In the genomic region with DNA sequence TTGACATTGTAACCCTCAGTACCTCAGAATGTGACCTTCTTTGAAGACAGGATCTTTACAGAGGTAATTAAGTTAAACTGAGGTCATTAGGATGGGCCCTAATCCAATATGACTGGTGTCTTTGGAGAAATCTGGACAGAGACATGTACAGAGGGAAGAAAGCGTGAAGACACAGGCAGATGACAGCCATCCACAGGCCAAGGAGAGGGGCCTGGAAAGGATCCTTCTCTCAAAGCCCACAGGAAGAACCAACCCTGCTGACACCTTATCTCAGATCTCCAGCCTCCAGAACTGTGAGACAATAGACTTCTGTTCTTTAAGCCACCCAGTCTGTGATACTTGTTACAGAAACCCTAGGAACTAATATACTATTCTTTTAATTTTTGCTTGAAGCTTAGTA, we compare ENCODE assay signal across 19 cellular contexts.
DNase-seq lines count a peak whose midpoint lies in the region; ATAC-seq, FAIRE-seq and TF ChIP-seq lines count a peak whose summit lies in the region.
"Had no signal": no experiment of that assay in that cellular context is flagged by ENCODE, and none has a peak within 500 bp of the region (broad histone marks: within the 10 kb centered on the region; RNA-seq: fewer than 3 reads in every experiment).

No MANE protein-coding gene starts in this region.

- H4K20me1 ChIP-seq in K562 (replicated peaks; ENCODE audit: control insufficient read depth, insufficient read depth, low read length) (no peaks in the 10 kb centered on the region), smooth muscle cell (ENCODE audit: low read depth) (no peaks in the 10 kb centered on the region)
- H4K20me1 ChIP-seq: BLaER1 had no signal

- CTCF ChIA-PET in K562 (lab: Yijun Ruan, JAX; ENCODE audit: low intra/inter-chr PET ratio) = no interaction called here
- CTCF ChIA-PET in GM10248 (lab: Yijun Ruan, JAX) = interaction anchor here (6.9 to 8.6 kb wide), 2 partner anchors 13 to 163 kb away, joined by 63 to 108 read pairs; no protein-coding TSS in a partner anchor
- CTCF ChIA-PET in WTC11 (lab: Charles Lee) = interaction anchor here (1.2 to 2.2 kb wide), 2 partner anchors 19 to 165 kb away, joined by 4 to 11 read pairs; no protein-coding TSS in a partner anchor

- H3K36me3 ChIP-seq in K562 (ENCODE audit: control insufficient read depth, insufficient read depth, low read length) (no peaks in the 10 kb centered on the region), smooth muscle cell (ENCODE audit: low read depth) (no peaks in the 10 kb centered on the region)
- H3K36me3 ChIP-seq: BLaER1 had no signal

- peaks cover 5% of the 10 kb centered on the region for H3K9me1 ChIP-seq in K562 (ENCODE audit: control insufficient read depth, insufficient read depth, low read length)

- DNase-seq in NCI-H82 (lab: John Stamatoyannopoulos, UW) (peak; percentile 25), NCI-H82 treated with DMSO at 0.1 percent for 48 hours (lab: John Stamatoyannopoulos, UW; ENCODE audit: unreplicated experiment) (no peak), K562 (ENCODE audit: extremely low read depth in 1 of 4, low spot score in 3 of 4) (peak in 2 of 4 experiments; percentile 28 to 44), smooth muscle cell (lab: John Stamatoyannopoulos, UW; ENCODE audit: unreplicated experiment) (no peak), GM10248 (ENCODE audit: extremely low spot score) (no peak), SIG-M5 (lab: John Stamatoyannopoulos, UW) (no peak), WTC11 (ENCODE audit: low spot score) (no peak)
- DNase-seq: AML-193; Caco-2; CD8-positive, alpha-beta memory T cell; DND-41; GF-D8; HCEC 1CT; HFFc6 had no signal

- TF ChIP-seq CTCF in K562 (IDR thresholded peaks at IDR 0.05 in 2 of 3, conservative IDR thresholded peaks at IDR 0.05 in 1 of 3; ENCODE audit: insufficient read depth in 2 of 3, low read depth in 1 of 3, low read length in 3 of 3) = no peak
- no peak for TF ChIP-seq CTCF in smooth muscle cell (IDR thresholded peaks at IDR 0.05; ENCODE audit: borderline replicate concordance, insufficient read depth, poor library complexity, severe bottlenecking)
- TF ChIP-seq CTCF in GM10248 (IDR thresholded peaks at IDR 0.05; ENCODE audit: control extremely low read depth, extremely low read depth, low read depth, missing control alignments) = no peak
- TF ChIP-seq CTCF in WTC11 (IDR thresholded peaks at IDR 0.05) = no peak

- in situ Hi-C loops in K562 (cut with MboI) = loop anchor here (5.0 kb wide), 1 partner anchor 156 kb away; no protein-coding TSS in a partner anchor

- peaks cover 17% of the 10 kb centered on the region for H3K4me1 Mint-ChIP-seq in WTC11

- ATAC-seq in K562 (0 out of 3 replicates have a peak, but pooled peaks have one; percentile 9), GM19351 (IDR thresholded peaks at IDR 0.05; ENCODE audit: unreplicated experiment) (no peak), WTC11 (no peak)

- H3K9me3 Mint-ChIP-seq in WTC11 = no peaks in the 10 kb centered on the region
- H3K9me3 Mint-ChIP-seq: CD8-positive, alpha-beta memory T cell; HFFc6 had no signal

- H3F3A ChIP-seq in smooth muscle cell (ENCODE audit: low read depth) = peaks cover 3% of the 10 kb centered on the region

- peak overlapping the region; percentile 59 for H2AFZ ChIP-seq in K562 (ENCODE audit: low read depth, low read length)
- H2AFZ ChIP-seq in smooth muscle cell (ENCODE audit: low read depth) = no peak overlapping the region

- H3K36me3 Mint-ChIP-seq in WTC11 = peaks cover 19% of the 10 kb centered on the region; the same call in 1 of the 2 replicates
- H3K36me3 Mint-ChIP-seq: CD8-positive, alpha-beta memory T cell had no signal

- H3K4me3 Mint-ChIP-seq in WTC11 = no peak overlapping the region
- H3K4me3 Mint-ChIP-seq: CD8-positive, alpha-beta memory T cell; HFFc6 had no signal

- H3K27me3 ChIP-seq in K562 (ENCODE audit: control insufficient read depth in 2 of 2, insufficient read depth in 2 of 2, low read length in 2 of 2) (no peaks in the 10 kb centered on the region), smooth muscle cell (ENCODE audit: low read depth) (no peaks in the 10 kb centered on the region)
- H3K27me3 ChIP-seq: BLaER1 had no signal

- TF ChIP-seq POLR2A in K562 (conservative IDR thresholded peaks at IDR 0.05) = no peak

- no peaks in the 10 kb centered on the region for H3K27me3 Mint-ChIP-seq in WTC11 (ENCODE audit: low read depth)

- intact Hi-C loops in K562 (cut with micrococcal nuclease) = loop anchor here (5.0 to 10.0 kb wide), 3 partner anchors 104 to 416 kb away; no protein-coding TSS in a partner anchor

- no peak overlapping the region for H3K9ac ChIP-seq in K562 (ENCODE audit: insufficient read depth in 1 of 2, low read depth in 2 of 2, low read length in 2 of 2)
- H3K9ac ChIP-seq in smooth muscle cell (ENCODE audit: low read depth) = peak overlapping the region; percentile 51
- H3K9ac ChIP-seq: BLaER1 had no signal

- H3K27ac ChIP-seq in K562 (ENCODE audit: extremely low read depth, low read depth, low read length) = no peak overlapping the region
- H3K27ac ChIP-seq in smooth muscle cell (ENCODE audit: low read depth) = peak overlapping the region; percentile 83
- H3K27ac ChIP-seq: 22Rv1, BLaER1, HL-60 had no signal

- H3K4me2 ChIP-seq in K562 (ENCODE audit: insufficient read depth, low read length) (no peak overlapping the region), smooth muscle cell (peak overlapping the region; percentile 29)
- H3K4me2 ChIP-seq: BLaER1 had no signal

- BruUV-seq in K562 (replicated peaks; lab: Mats Ljungman, UMichigan) = no TSS peak

- no peak overlapping the region for H3K27ac Mint-ChIP-seq in WTC11

- WGBS in K562 (ENCODE audit: insufficient coverage, low coverage, missing lambda C conversion rate) = 59% methylated on average over 1 of the region's 1 CpG
- WGBS in smooth muscle cell (ENCODE audit: low lambda C conversion rate) = 86% methylated on average over 1 of the region's 1 CpG

- FAIRE-seq in K562 (lab: Jason Lieb, UNC) = peak; percentile 73
- FAIRE-seq: H1 had no signal

- no peak for TF ChIP-seq RAD21 in K562 (CRISPR knock-in tag; conservative IDR thresholded peaks at IDR 0.05 in 1 of 2, IDR thresholded peaks at IDR 0.05 in 1 of 2)

- POLR2A ChIA-PET in K562 (lab: Yijun Ruan, JAX) (interaction anchor here (1.2 to 3.0 kb wide), 2 partner anchors 12 to 28 kb away, joined by 4 to 18 read pairs; no protein-coding TSS in a partner anchor), GM10248 (lab: Yijun Ruan, JAX) (no interaction called here), WTC11 (lab: Charles Lee) (no interaction called here)

- H3K9me3 ChIP-seq in K562 (replicated peaks; ENCODE audit: control insufficient read depth, insufficient read depth, low read depth, low read length) (no peaks in the 10 kb centered on the region), smooth muscle cell (replicated peaks; ENCODE audit: low read depth) (no peaks in the 10 kb centered on the region)
- H3K9me3 ChIP-seq: BLaER1, Caco-2 had no signal

- no peak for TF ChIP-seq EP300 in K562 (IDR thresholded peaks at IDR 0.05; ENCODE audit: low read length)

- peaks cover 8 to 20% of the 10 kb centered on the region in 2 experiments; a peak in 4 of 5 replicates for H3K4me1 ChIP-seq in K562 (replicated peaks in 1 of 2; ENCODE audit: control insufficient read depth in 2 of 2, insufficient read depth in 2 of 2, low read length in 2 of 2)
- no peaks in the 10 kb centered on the region for H3K4me1 ChIP-seq in smooth muscle cell (ENCODE audit: low read depth)
- H3K4me1 ChIP-seq: BLaER1, Caco-2 had no signal

- H3K79me2 ChIP-seq in K562 (ENCODE audit: control insufficient read depth, insufficient read depth, low read length) (no peaks in the 10 kb centered on the region), smooth muscle cell (ENCODE audit: low read depth) (no peaks in the 10 kb centered on the region)

- H3K4me3 ChIP-seq in K562 = no peak overlapping the region
- no peak overlapping the region for H3K4me3 ChIP-seq in smooth muscle cell
- H3K4me3 ChIP-seq: BLaER1 had no signal

TF ChIP-seq in K562, 482 proteins besides CTCF, POLR2A, EP300 and RAD21 (continues in another document):
- TF ChIP-seq NEUROD1 (IDR thresholded peaks at IDR 0.05; ENCODE audit: borderline replicate concordance, low read depth, low read length, partially characterized antibody) (no peak), SOX6 (IDR thresholded peaks at IDR 0.05) (peak; percentile 49; the same call in 1 of the 2 replicates), RBFOX2 (IDR thresholded peaks at IDR 0.05; ENCODE audit: low read depth, low read length) (no peak), ZNF140 (CRISPR knock-in tag; IDR thresholded peaks at IDR 0.05) (0 out of 2 replicates have a peak, but pooled peaks have one; percentile 29), ZNF583 (CRISPR knock-in tag; IDR thresholded peaks at IDR 0.05) (no peak), ILK (tag; IDR thresholded peaks at IDR 0.05; ENCODE audit: borderline replicate concordance, low read depth) (no peak), ZKSCAN8 (CRISPR knock-in tag; IDR thresholded peaks at IDR 0.05) (no peak)

TF ChIP-seq in WTC11, 78 proteins besides CTCF, POLR2A, EP300 and RAD21 (continues in another document):
- TF ChIP-seq EMX1 (CRISPR knock-in tag; IDR thresholded peaks at IDR 0.05) (no peak), TP53 (CRISPR knock-in tag; IDR thresholded peaks at IDR 0.05) (no peak), ZNF263 (CRISPR knock-in tag; IDR thresholded peaks at IDR 0.05; ENCODE audit: low read depth) (no peak), RELA (CRISPR knock-in tag; IDR thresholded peaks at IDR 0.05; ENCODE audit: borderline replicate concordance) (no peak), FOXK1 (CRISPR knock-in tag; IDR thresholded peaks at IDR 0.05) (no peak), ZNF423 (CRISPR knock-in tag; IDR thresholded peaks at IDR 0.05) (no peak), IRF2 (CRISPR knock-in tag; IDR thresholded peaks at IDR 0.05; ENCODE audit: borderline replicate concordance, low read depth) (no peak), ZNF232 (CRISPR knock-in tag; IDR thresholded peaks at IDR 0.05) (no peak)
